ENCODE assay signal across 12 cellular contexts in the genomic region with DNA sequence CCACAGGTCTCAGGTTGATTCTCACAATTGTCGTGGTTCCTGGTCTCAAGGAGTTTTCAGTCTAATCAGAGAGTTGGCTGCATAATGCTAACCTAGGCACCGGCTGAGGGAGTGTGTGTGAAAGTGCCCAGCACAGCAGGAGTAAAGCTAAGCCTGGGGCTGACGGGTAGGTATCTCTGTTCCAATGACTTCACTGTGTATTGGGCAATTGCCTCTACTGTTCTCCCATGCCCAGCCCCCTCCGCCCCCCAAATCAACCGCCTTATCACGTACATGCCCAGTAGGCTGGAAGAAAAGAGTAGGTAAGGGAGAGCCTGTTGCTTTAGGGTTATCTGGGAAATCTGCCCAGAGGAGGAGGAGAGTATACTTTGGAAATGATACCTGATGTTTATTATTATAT. TPM values are rescaled to one million over a fixed set of nuclear protein-coding genes. Genes with fewer than 3 reads are reported as not detected.
A peak's percentile ranks its signal among the peaks of the same experiment; 100 is the strongest.
DNase-seq lines count a peak whose midpoint lies in the region; ATAC-seq and TF ChIP-seq lines count a peak whose summit lies in the region.
"Had no signal": no experiment of that assay in that cellular context is flagged by ENCODE, and none has a peak within 500 bp of the region (broad histone marks: within the 10 kb centered on the region; RNA-seq: fewer than 3 reads in every experiment).

No MANE protein-coding gene starts in this region.

- TF ChIP-seq CTCF in C4-2B (conservative IDR thresholded peaks at IDR 0.05) (no peak), HFFc6 (IDR thresholded peaks at IDR 0.05) (no peak), neural progenitor cell (IDR thresholded peaks at IDR 0.05) (no peak)

- H3K27me3 Mint-ChIP-seq in HFFc6 (ENCODE audit: insufficient read depth) (no peaks in the 10 kb centered on the region; the same call in 1 of the 2 replicates), neural progenitor cell (ENCODE audit: insufficient read depth, low read depth) (peaks cover 2% of the 10 kb centered on the region)
- no peaks in the 10 kb centered on the region for H3K27me3 Mint-ChIP-seq in effector memory CD8-positive, alpha-beta T cell

- no peak overlapping the region for H2AFZ ChIP-seq in neural progenitor cell (replicated peaks)

- H3K27me3 ChIP-seq in neural progenitor cell: no peaks in the 10 kb centered on the region

- H3K79me2 ChIP-seq in neural progenitor cell (ENCODE audit: low read depth): peaks cover 100% of the 10 kb centered on the region

- H3K4me1 ChIP-seq in neural progenitor cell: peaks cover 55% of the 10 kb centered on the region

- H3K9me3 ChIP-seq in neural progenitor cell (ENCODE audit: low read depth): no peaks in the 10 kb centered on the region

- H3K9ac ChIP-seq in neural progenitor cell: no peak overlapping the region

- peak overlapping the region; percentile 45 for H3K27ac ChIP-seq in C4-2B
- peak overlapping the region; percentile 75 for H3K27ac ChIP-seq in neural progenitor cell

- H3K36me3 ChIP-seq in neural progenitor cell: no peaks in the 10 kb centered on the region

- H3K4me1 Mint-ChIP-seq in HFFc6 (ENCODE audit: low read depth): peaks cover 78% of the 10 kb centered on the region
- H3K4me1 Mint-ChIP-seq in effector memory CD8-positive, alpha-beta T cell (ENCODE audit: low read depth in 2 of 2): peaks cover 53 to 84% of the 10 kb centered on the region in 2 donors
- peaks cover 70% of the 10 kb centered on the region for H3K4me1 Mint-ChIP-seq in neural progenitor cell

- no peak overlapping the region for H3K4me2 ChIP-seq in neural progenitor cell

- H3K27ac Mint-ChIP-seq in HFFc6: peak overlapping the region; percentile 94
- peak overlapping the region; percentile 51 to 68 for H3K27ac Mint-ChIP-seq in effector memory CD8-positive, alpha-beta T cell
- H3K27ac Mint-ChIP-seq in neural progenitor cell: peak overlapping the region; percentile 8

- ATAC-seq in effector memory CD8-positive, alpha-beta T cell (replicated peaks): no peak
- ATAC-seq in HG03342 (IDR thresholded peaks at IDR 0.05; ENCODE audit: unreplicated experiment): no peak

- H3K4me3 Mint-ChIP-seq in HFFc6: no peak overlapping the region
- H3K4me3 Mint-ChIP-seq in effector memory CD8-positive, alpha-beta T cell: no peak overlapping the region
- peak overlapping the region; percentile 24 for H3K4me3 Mint-ChIP-seq in neural progenitor cell

- H3F3A ChIP-seq in neural progenitor cell (ENCODE audit: low read depth): peaks cover 28% of the 10 kb centered on the region

- no peaks in the 10 kb centered on the region for H3K9me3 Mint-ChIP-seq in HFFc6
- no peaks in the 10 kb centered on the region for H3K9me3 Mint-ChIP-seq in effector memory CD8-positive, alpha-beta T cell
- H3K9me3 Mint-ChIP-seq in neural progenitor cell: peaks cover 22% of the 10 kb centered on the region

- no peak overlapping the region for H3K4me3 ChIP-seq in neural progenitor cell

- DNase-seq in HFFc6 (no peak), neural progenitor cell (ENCODE audit: low spot score) (peak; percentile 12), NCI-H2227 (lab: John Stamatoyannopoulos, UW; ENCODE audit: unreplicated experiment) (no peak), NCI-H128 (lab: John Stamatoyannopoulos, UW; ENCODE audit: unreplicated experiment) (no peak), NCI-H524 (lab: John Stamatoyannopoulos, UW) (no peak)
- DNase-seq in effector memory CD8-positive, alpha-beta T cell: no peak
- DNase-seq: activated CD4-positive, CD25-positive, alpha-beta regulatory T cell treated with anti-CD3 and anti-CD28 coated beads, Interleukin-2, amount 50 U/mL, for 72 hours; Kasumi-1; NCI-H345; stimulated activated CD4-positive, alpha-beta T cell treated with anti-CD3 and anti-CD28 coated beads, Interleukin-1b, Interleukin-23, amount 100 ng/mL, for 48 hours had no signal

- peaks cover 37% of the 10 kb centered on the region for H4K20me1 ChIP-seq in neural progenitor cell (ENCODE audit: low read depth)

- H3K36me3 Mint-ChIP-seq in HFFc6 (ENCODE audit: low read depth) (peaks cover 50% of the 10 kb centered on the region), neural progenitor cell (peaks cover 47% of the 10 kb centered on the region)
- H3K36me3 Mint-ChIP-seq in effector memory CD8-positive, alpha-beta T cell (ENCODE audit: insufficient read depth): peaks cover 21% of the 10 kb centered on the region

RNA-seq across cellular contexts. Expression of a gene that starts 54.7 kb away (rescaled TPM):
- total RNA-seq in HFFc6 (2021; fragmentation: NEBNext Ultra II Directional; extraction: Animal tissue kit (Norgen Biotek cat#: 25700)): 10 to 100 TPM; 57.1 to 89.6 (median 62.8) TPM
- 67.5 and 108 TPM in 2 replicates for total RNA-seq in neural progenitor cell (ENCODE audit: low replicate concordance)

RNA-seq across cellular contexts. Expression of a gene that starts 54.7 kb away (rescaled TPM):
- 10 to 100 TPM in 2 of 6 experiments, 1 to 10 TPM in 4; 7.3 to 21.1 (median 8.8) TPM for total RNA-seq in HFFc6 (2021; fragmentation: NEBNext Ultra II Directional; extraction: Animal tissue kit (Norgen Biotek cat#: 25700))
- total RNA-seq in neural progenitor cell (ENCODE audit: low replicate concordance): 31.8 and 44.3 TPM in 2 replicates

Comparison
In these comparisons a context has a peak if more than half of its experiments do, and no peak if none do; other contexts are left out.
1. H3K27ac Mint-ChIP-seq: peak in every context shown above with its lines; median percentile 94 in HFFc6; 60 in effector memory CD8-positive, alpha-beta T cell; 8 in neural progenitor cell.